ENCODE assay signal across 8 cellular contexts in the genomic region with DNA sequence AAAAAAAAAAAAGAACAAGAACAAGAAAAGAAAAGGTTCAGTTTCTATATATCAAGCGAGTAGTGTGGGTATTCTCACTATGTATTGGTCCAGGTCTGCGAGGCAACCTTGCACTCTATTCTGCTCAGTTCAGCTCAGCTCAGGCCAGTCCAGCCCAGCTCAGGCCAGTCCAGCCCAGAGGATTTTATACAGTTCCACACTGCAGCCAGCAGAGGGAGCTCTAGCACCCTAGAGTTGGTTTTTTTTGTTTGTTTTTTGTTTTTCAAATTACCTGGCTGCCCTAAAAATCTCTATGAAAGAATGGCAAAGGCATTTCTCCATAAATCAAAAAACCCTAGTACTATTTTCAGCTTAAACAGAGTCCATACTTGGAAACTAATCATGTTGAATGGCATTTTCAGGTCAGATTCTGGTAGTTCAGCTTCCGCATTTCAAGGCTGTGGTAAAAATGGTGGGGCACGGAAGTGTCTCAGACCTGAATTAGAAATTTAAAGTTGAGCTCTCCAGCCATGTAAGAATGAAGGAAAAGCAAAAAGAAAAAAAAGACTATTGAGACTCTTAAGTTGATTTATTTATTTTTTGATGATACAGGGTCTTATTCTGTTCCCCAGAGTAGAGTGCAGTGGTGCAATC. TPM values are rescaled to one million over a fixed set of nuclear protein-coding genes. Genes with fewer than 3 reads are reported as not detected.
DNase-seq lines count a peak whose midpoint lies in the region; ATAC-seq, FAIRE-seq and TF ChIP-seq lines count a peak whose summit lies in the region.

No MANE protein-coding gene starts in this region.

- H2BK120ac ChIP-seq in H1 (replicated peaks; ENCODE audit: low read depth, low read length) = no peak overlapping the region

- no peak overlapping the region for H3K4me3 ChIP-seq in H1 (ENCODE audit: extremely low read depth in 1 of 4, insufficient read depth in 2 of 4, low read depth in 3 of 4, low read length in 4 of 4)
- H3K4me3 ChIP-seq in mucosa of descending colon = no peak overlapping the region

- H2AFZ ChIP-seq in H1 (ENCODE audit: low read length) = no peak overlapping the region

- no peaks in the 10 kb centered on the region for H3K27me3 Mint-ChIP-seq in activated CD4-positive, alpha-beta T cell treated with anti-CD3 and anti-CD28 coated beads, Interleukin-2, amount 10 ng/mL, durations not matched to agents 24 days and 14 days

- no peak overlapping the region for H3K9ac ChIP-seq in H1 (replicated peaks in 1 of 4; ENCODE audit: extremely low read depth in 1 of 4, low read depth in 3 of 4, low read length in 3 of 4)

- H3K27ac ChIP-seq in H1 (ENCODE audit: low read depth, low read length) = no peak overlapping the region

- H3K4me2 ChIP-seq in H1 (ENCODE audit: insufficient read depth in 1 of 2, low read depth in 2 of 2, low read length in 2 of 2) = no peak overlapping the region

- no peaks in the 10 kb centered on the region for H3K27me3 ChIP-seq in H1 (replicated peaks in 1 of 4; ENCODE audit: control insufficient read depth in 3 of 4, extremely low read depth in 1 of 4, insufficient read depth in 3 of 4, low read length in 3 of 4)

- no peaks in the 10 kb centered on the region for H3K9me3 Mint-ChIP-seq in activated CD4-positive, alpha-beta T cell treated with anti-CD3 and anti-CD28 coated beads, Interleukin-2, amount 10 ng/mL, durations not matched to agents 24 days and 14 days

- peaks cover 70% of the 10 kb centered on the region for H3K36me3 Mint-ChIP-seq in activated CD4-positive, alpha-beta T cell treated with anti-CD3 and anti-CD28 coated beads, Interleukin-2, amount 10 ng/mL, durations not matched to agents 24 days and 14 days (ENCODE audit: low read depth)

- no peak overlapping the region for H3K56ac ChIP-seq in H1 (replicated peaks; ENCODE audit: insufficient read length, low read depth, low read length)

- CTCF ChIA-PET in H1 (lab: Charles Lee; ENCODE audit: partially characterized antibody) = interaction anchor here (0.6 to 7.5 kb wide), 58 partner anchors 9 to 1250 kb away, joined by 3 to 84 read pairs (median 4); no protein-coding TSS in a partner anchor

- no peaks in the 10 kb centered on the region for H3K4me1 ChIP-seq in H1 (replicated peaks in 1 of 4; ENCODE audit: control insufficient read depth in 3 of 4, insufficient read depth in 4 of 4, low read length in 3 of 4)
- no peaks in the 10 kb centered on the region for H3K4me1 ChIP-seq in mucosa of descending colon (ENCODE audit: low read depth)

- no peak overlapping the region for H4K91ac ChIP-seq in H1 (replicated peaks; ENCODE audit: insufficient read length, low read length)

- ATAC-seq in mucosa of descending colon (peak; percentile 93), GM21360 (IDR thresholded peaks at IDR 0.05; ENCODE audit: unreplicated experiment) (no peak)

- no peak overlapping the region for H2BK5ac ChIP-seq in H1 (ENCODE audit: low read depth, low read length)

- no peaks in the 10 kb centered on the region for H3K9me3 ChIP-seq in H1 (ENCODE audit: insufficient read depth in 2 of 2, low read depth in 1 of 2, low read length in 1 of 2)
- H3K9me3 ChIP-seq in mucosa of descending colon = no peaks in the 10 kb centered on the region

- no peak overlapping the region for H3K14ac ChIP-seq in H1 (ENCODE audit: insufficient read length)

- H2AK5ac ChIP-seq in H1 (ENCODE audit: low read depth, low read length) = no peak overlapping the region

- peak; percentile 66 to 77 for TF ChIP-seq RAD21 in H1 (IDR thresholded peaks at IDR 0.05 in 1 of 2, conservative IDR thresholded peaks at IDR 0.05 in 1 of 2; ENCODE audit: low read depth in 2 of 2, low read length in 2 of 2)

- POLR2A ChIA-PET in H1 (lab: Charles Lee; ENCODE audit: partially characterized antibody) = interaction anchor here (1.9 kb wide), 1 partner anchor 312 kb away, joined by 9 read pairs; the partner anchor contains the start of gene CYCS

- TF ChIP-seq POLR2A in GM12892 (IDR thresholded peaks at IDR 0.05; ENCODE audit: low read depth, low read length) = no peak
- TF ChIP-seq POLR2A in H1 (IDR thresholded peaks at IDR 0.05; ENCODE audit: control extremely low read depth in 1 of 2, low read depth in 2 of 2, low read length in 2 of 2) = no peak

- H3K79me1 ChIP-seq in H1 (ENCODE audit: low read depth, low read length) = no peaks in the 10 kb centered on the region

- no peak overlapping the region for H2BK15ac ChIP-seq in H1 (ENCODE audit: low read length)

- 0 out of 3 replicates have a peak, but pooled peaks of 1 of the 2 experiments have one; percentile 59 for TF ChIP-seq EP300 in H1 (IDR thresholded peaks at IDR 0.05; ENCODE audit: borderline replicate concordance in 1 of 2, low read depth in 2 of 2, low read length in 2 of 2)

- FAIRE-seq in GM12892 (lab: Jason Lieb, UNC) = peak; percentile 17
- no peak for FAIRE-seq in H1 (lab: Jason Lieb, UNC)

- DNase-seq in AG08396 (ENCODE audit: low spot score) = peak; percentile 68
- no peak for DNase-seq in GM12892 (ENCODE audit: insufficient read length)
- DNase-seq in NCI-H146 (lab: John Stamatoyannopoulos, UW) = peak; percentile 37
- peak; percentile 83 for DNase-seq in activated CD4-positive, alpha-beta T cell treated with anti-CD3 and anti-CD28 coated beads, Interleukin-2, amount 10 ng/mL, durations not matched to agents 24 days and 14 days
- DNase-seq in H1 (ENCODE audit: low read depth in 1 of 2, low spot score in 2 of 2) = peak in 1 of 2 experiments; percentile 72
- DNase-seq in mucosa of descending colon = peak in 2 of 3 donors; percentile 59 to 65
- DNase-seq in ureter (ENCODE audit: low spot score) = peak; percentile 63

- no peak overlapping the region for H3K4me3 Mint-ChIP-seq in activated CD4-positive, alpha-beta T cell treated with anti-CD3 and anti-CD28 coated beads, Interleukin-2, amount 10 ng/mL, durations not matched to agents 24 days and 14 days

- peak; percentile 70 to 81 (median 78) for TF ChIP-seq CTCF in H1 (IDR thresholded peaks at IDR 0.05; ENCODE audit: control extremely low read depth in 1 of 3, insufficient read depth in 1 of 3, low read depth in 1 of 3, low read length in 3 of 3)
- peak; percentile 81 for TF ChIP-seq CTCF in mucosa of descending colon (IDR thresholded peaks at IDR 0.05)

- H3K27ac Mint-ChIP-seq in activated CD4-positive, alpha-beta T cell treated with anti-CD3 and anti-CD28 coated beads, Interleukin-2, amount 10 ng/mL, durations not matched to agents 24 days and 14 days = no peak overlapping the region

- 51% methylated on average over 4 of the region's 4 CpGs; no CpG with 5 or more reads in 1 of the 2 experiments for WGBS in H1 (ENCODE audit: extremely low coverage in 1 of 2, insufficient coverage in 1 of 2, insufficient read length in 1 of 2, insufficient replicate concordance in 2 of 2, low coverage in 1 of 2, low lambda C conversion rate in 2 of 2, missing lambda C conversion rate in 1 of 2), 2 experiments

- H3K4me1 Mint-ChIP-seq in activated CD4-positive, alpha-beta T cell treated with anti-CD3 and anti-CD28 coated beads, Interleukin-2, amount 10 ng/mL, durations not matched to agents 24 days and 14 days = no peaks in the 10 kb centered on the region

- H2BK12ac ChIP-seq in H1 (ENCODE audit: low read depth, low read length) = no peak overlapping the region

- H3K4ac ChIP-seq in H1 (replicated peaks; ENCODE audit: insufficient read length, low read depth, low read length) = no peak overlapping the region

- no peak overlapping the region for H4K5ac ChIP-seq in H1 (ENCODE audit: insufficient read length, low read depth, low read length)

- no peak overlapping the region for H4K8ac ChIP-seq in H1 (ENCODE audit: extremely low read depth, insufficient read depth, low read length)

- no peaks in the 10 kb centered on the region for H3K23me2 ChIP-seq in H1 (ENCODE audit: low read depth, low read length)

- no peak overlapping the region for H3K18ac ChIP-seq in H1 (ENCODE audit: extremely low read depth, low read length)

- no peaks in the 10 kb centered on the region for H4K20me1 ChIP-seq in H1 (replicated peaks in 1 of 2; ENCODE audit: control insufficient read depth in 1 of 2, insufficient read depth in 2 of 2, low read length in 2 of 2)

- H2BK20ac ChIP-seq in H1 (ENCODE audit: low read length) = no peak overlapping the region

- no peaks in the 10 kb centered on the region; a peak in 1 of 8 replicates for H3K36me3 ChIP-seq in H1 (ENCODE audit: control insufficient read depth in 2 of 4, insufficient read depth in 4 of 4, low read length in 3 of 4)
- no peaks in the 10 kb centered on the region for H3K36me3 ChIP-seq in mucosa of descending colon (ENCODE audit: low read depth)

- no peaks in the 10 kb centered on the region for H3K79me2 ChIP-seq in H1 (ENCODE audit: control insufficient read depth in 1 of 2, insufficient read depth in 2 of 2, low read length in 2 of 2)

- intact Hi-C loops in activated CD4-positive, alpha-beta T cell treated with anti-CD3 and anti-CD28 coated beads, Interleukin-2, amount 10 ng/mL, durations not matched to agents 24 days and 14 days (cut with micrococcal nuclease) = loop anchor here (1.0 kb wide), 3 partner anchors 258 to 286 kb away; no protein-coding TSS in a partner anchor
- intact Hi-C loops in mucosa of descending colon (cut with DNase I, micrococcal nuclease) = loop anchor here in 1 of 2 donors (10.0 kb wide), 1 partner anchor 252 kb away; no protein-coding TSS in a partner anchor

- H3K23ac ChIP-seq in H1 (ENCODE audit: insufficient read length) = no peak overlapping the region

TF ChIP-seq in H1, 55 proteins besides CTCF, POLR2A, EP300 and RAD21 (continues in another document):
- TF ChIP-seq, protein P1, sequence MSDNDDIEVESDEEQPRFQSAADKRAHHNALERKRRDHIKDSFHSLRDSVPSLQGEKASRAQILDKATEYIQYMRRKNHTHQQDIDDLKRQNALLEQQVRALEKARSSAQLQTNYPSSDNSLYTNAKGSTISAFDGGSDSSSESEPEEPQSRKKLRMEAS (IDR thresholded peaks at IDR 0.05) = no peak
- TF ChIP-seq CTBP2 (IDR thresholded peaks at IDR 0.05; ENCODE audit: borderline replicate concordance, insufficient read depth, insufficient read length, low read length) = no peak
- TF ChIP-seq TBP (IDR thresholded peaks at IDR 0.05; ENCODE audit: low read depth, low read length) = no peak
- TF ChIP-seq KDM5A (IDR thresholded peaks at IDR 0.05; ENCODE audit: low read length) = no peak

RNA-seq across cellular contexts. Expression of gene GSDME, which starts 55.2 kb away (rescaled TPM):
- polyA plus RNA-seq in GM12892 (2012; ENCODE audit: missing spikeins) = 190 TPM
- 9.6 and 10.4 TPM in 2 replicates for total RNA-seq in activated CD4-positive, alpha-beta T cell treated with anti-CD3 and anti-CD28 coated beads, Interleukin-2, amount 10 ng/mL, durations not matched to agents 24 days and 14 days
- total RNA-seq in H1 (2021; fragmentation: NEBNext Ultra II Directional; extraction: Animal tissue kit (Norgen Biotek cat#: 25700)) = 7.6 and 8.5 TPM in 2 replicates
- 5.4 and 6.7 TPM in 2 replicates for polyA plus RNA-seq in H1 (2011; rRNA removed)
- polyA plus RNA-seq in H1 (2011; cell fraction: cytosol; rRNA removed) = 9.3 TPM
- polyA plus RNA-seq in H1 (2011; cell fraction: nucleus; rRNA removed) = 7.5 TPM
- 7.0 to 10.0 TPM (median 8.1 TPM) in 4 replicates for polyA plus RNA-seq in H1 (2012, experiment 1 of 2)
- polyA plus RNA-seq in H1 (2012, experiment 2 of 2) = 3.9 TPM
- polyA plus RNA-seq in H1 (2013, experiment 1 of 2) = 4.4 TPM
- polyA plus RNA-seq in H1 (2013, experiment 2 of 2) = 3.2 TPM
- polyA minus RNA-seq in H1 (2011; rRNA and poly(A)+ RNA removed) = 15.1 and 17.2 TPM in 2 replicates
- 6.8 TPM for polyA minus RNA-seq in H1 (2011; cell fraction: cytosol; rRNA and poly(A)+ RNA removed)
- polyA minus RNA-seq in H1 (2011; cell fraction: nucleus; rRNA and poly(A)+ RNA removed) = 8.1 TPM
- 1 to 10 TPM in 2 of 3 donors, under 1 TPM in 1; 0.96 to 6.3 (median 2.3) TPM for total RNA-seq in mucosa of descending colon
- total RNA-seq in ureter = 22.4 TPM
